In the genomic region with DNA sequence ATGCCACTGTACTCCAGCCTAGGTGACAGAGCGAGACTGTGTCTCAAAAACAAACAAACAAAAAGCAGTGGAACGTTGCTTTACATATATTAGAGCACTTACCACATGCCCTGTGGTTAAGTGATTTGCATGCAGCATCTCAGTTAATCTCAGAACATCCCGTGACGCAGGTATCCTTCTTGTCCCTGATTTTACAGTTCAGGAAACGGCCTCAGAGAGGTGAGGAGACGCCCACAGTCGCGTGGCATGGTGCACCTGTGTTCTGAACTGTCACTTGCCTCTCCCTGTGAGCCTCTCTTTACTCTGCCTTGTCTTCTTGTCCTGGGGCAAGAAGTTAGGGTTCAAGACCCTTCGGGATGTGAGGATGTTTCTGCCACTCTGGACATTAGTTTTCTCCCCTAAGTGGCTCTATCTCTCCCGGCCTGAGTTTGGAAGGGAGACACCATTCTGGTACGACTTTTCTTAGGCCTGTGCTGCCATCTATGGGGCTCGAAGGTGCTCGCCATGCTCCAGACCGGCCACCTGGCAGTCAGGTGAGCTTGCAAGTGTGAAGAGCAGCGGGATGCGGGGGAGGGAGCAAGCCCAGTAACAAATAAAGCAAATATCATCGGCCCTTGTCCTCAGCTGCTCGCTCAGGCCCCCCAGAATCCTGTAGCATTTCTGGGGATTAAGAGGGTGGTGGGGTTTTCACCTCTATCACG, we compare ENCODE assay signal across 1 cellular context.
TF ChIP-seq lines count a peak whose summit lies in the region.

No MANE protein-coding gene starts in this region.

TF ChIP-seq in GM12878, 131 proteins besides CTCF, POLR2A, EP300 and RAD21 (continued from another document):
- TF ChIP-seq, protein P1, sequence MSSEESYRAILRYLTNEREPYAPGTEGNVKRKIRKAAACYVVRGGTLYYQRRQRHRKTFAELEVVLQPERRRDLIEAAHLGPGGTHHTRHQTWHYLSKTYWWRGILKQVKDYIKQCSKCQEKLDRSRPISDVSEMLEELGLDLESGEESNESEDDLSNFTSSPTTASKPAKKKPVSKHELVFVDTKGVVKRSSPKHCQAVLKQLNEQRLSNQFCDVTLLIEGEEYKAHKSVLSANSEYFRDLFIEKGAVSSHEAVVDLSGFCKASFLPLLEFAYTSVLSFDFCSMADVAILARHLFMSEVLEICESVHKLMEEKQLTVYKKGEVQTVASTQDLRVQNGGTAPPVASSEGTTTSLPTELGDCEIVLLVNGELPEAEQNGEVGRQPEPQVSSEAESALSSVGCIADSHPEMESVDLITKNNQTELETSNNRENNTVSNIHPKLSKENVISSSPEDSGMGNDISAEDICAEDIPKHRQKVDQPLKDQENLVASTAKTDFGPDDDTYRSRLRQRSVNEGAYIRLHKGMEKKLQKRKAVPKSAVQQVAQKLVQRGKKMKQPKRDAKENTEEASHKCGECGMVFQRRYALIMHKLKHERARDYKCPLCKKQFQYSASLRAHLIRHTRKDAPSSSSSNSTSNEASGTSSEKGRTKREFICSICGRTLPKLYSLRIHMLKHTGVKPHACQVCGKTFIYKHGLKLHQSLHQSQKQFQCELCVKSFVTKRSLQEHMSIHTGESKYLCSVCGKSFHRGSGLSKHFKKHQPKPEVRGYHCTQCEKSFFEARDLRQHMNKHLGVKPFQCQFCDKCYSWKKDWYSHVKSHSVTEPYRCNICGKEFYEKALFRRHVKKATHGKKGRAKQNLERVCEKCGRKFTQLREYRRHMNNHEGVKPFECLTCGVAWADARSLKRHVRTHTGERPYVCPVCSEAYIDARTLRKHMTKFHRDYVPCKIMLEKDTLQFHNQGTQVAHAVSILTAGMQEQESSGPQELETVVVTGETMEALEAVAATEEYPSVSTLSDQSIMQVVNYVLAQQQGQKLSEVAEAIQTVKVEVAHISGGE (CRISPR knock-in tag; IDR thresholded peaks at IDR 0.05): no peak
- TF ChIP-seq, protein P2, sequence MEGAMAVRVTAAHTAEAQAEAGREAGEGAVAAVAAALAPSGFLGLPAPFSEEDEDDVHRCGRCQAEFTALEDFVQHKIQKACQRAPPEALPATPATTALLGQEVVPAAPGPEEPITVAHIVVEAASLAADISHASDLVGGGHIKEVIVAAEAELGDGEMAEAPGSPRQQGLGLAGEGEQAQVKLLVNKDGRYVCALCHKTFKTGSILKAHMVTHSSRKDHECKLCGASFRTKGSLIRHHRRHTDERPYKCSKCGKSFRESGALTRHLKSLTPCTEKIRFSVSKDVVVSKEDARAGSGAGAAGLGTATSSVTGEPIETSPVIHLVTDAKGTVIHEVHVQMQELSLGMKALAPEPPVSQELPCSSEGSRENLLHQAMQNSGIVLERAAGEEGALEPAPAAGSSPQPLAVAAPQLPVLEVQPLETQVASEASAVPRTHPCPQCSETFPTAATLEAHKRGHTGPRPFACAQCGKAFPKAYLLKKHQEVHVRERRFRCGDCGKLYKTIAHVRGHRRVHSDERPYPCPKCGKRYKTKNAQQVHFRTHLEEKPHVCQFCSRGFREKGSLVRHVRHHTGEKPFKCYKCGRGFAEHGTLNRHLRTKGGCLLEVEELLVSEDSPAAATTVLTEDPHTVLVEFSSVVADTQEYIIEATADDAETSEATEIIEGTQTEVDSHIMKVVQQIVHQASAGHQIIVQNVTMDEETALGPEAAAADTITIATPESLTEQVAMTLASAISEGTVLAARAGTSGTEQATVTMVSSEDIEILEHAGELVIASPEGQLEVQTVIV (IDR thresholded peaks at IDR 0.05; ENCODE audit: borderline replicate concordance, partially characterized antibody): no peak
